In genomic region chr5:44001675-44002380, GRCh38 we compare ENCODE assay signal across 22 cellular contexts.
DNase-seq lines count a peak whose midpoint lies in the region; ATAC-seq, FAIRE-seq and TF ChIP-seq lines count a peak whose summit lies in the region.
"Had no signal": no experiment of that assay in that cellular context is flagged by ENCODE, and none has a peak within 500 bp of the region (broad histone marks: within the 10 kb centered on the region; RNA-seq: fewer than 3 reads in every experiment).

No MANE protein-coding gene starts in this region.

- POLR2A ChIA-PET in A549 (lab: Yijun Ruan, JAX) (no interaction called here), IMR-90 (lab: Charles Lee; ENCODE audit: unreplicated experiment) (no interaction called here)

- H3K79me1 ChIP-seq in IMR-90 (ENCODE audit: low read depth in 1 of 2, low read length in 2 of 2) = no peaks in the 10 kb centered on the region

- no peaks in the 10 kb centered on the region for H3K27me3 ChIP-seq in IMR-90 (ENCODE audit: control insufficient read depth, insufficient read depth, low read length)
- H3K27me3 ChIP-seq in neural progenitor cell = no peaks in the 10 kb centered on the region
- H3K27me3 ChIP-seq in aorta (ENCODE audit: control insufficient read depth in 1 of 2, insufficient read depth in 2 of 2, low read length in 1 of 2) = no peaks in the 10 kb centered on the region

- peak overlapping the region; percentile 74 for H3K4ac ChIP-seq in IMR-90 (ENCODE audit: low read depth, low read length)

- H3K4me1 ChIP-seq in A549 (peaks cover 14% of the 10 kb centered on the region; the same call in 2 of the 3 replicates), IMR-90 (ENCODE audit: control insufficient read depth, insufficient read depth, low read length) (peaks cover 10% of the 10 kb centered on the region; the same call in 1 of the 2 replicates), neural progenitor cell (peaks cover 29% of the 10 kb centered on the region), aorta (ENCODE audit: control insufficient read depth in 1 of 2, insufficient read depth in 2 of 2, low read length in 2 of 2) (no peaks in the 10 kb centered on the region)

- peak overlapping the region; percentile 75; the same call in 1 of the 2 replicates for H4K91ac ChIP-seq in IMR-90 (ENCODE audit: insufficient read depth, low read depth, low read length)

- H2AFZ ChIP-seq in IMR-90 (replicated peaks; ENCODE audit: low read length, poor library complexity) = no peak overlapping the region
- H2AFZ ChIP-seq in neural progenitor cell (replicated peaks) = peak overlapping the region; percentile 2
- H2AFZ ChIP-seq: GM23248 had no signal

- H4K20me1 ChIP-seq in IMR-90 (ENCODE audit: insufficient read depth, low read length) (no peaks in the 10 kb centered on the region), neural progenitor cell (ENCODE audit: low read depth) (no peaks in the 10 kb centered on the region)

- ATAC-seq in A549 (0 out of 6 replicates have a peak, but pooled peaks of 1 of the 2 experiments have one; percentile 15), IMR-90 (ENCODE audit: low read depth) (peak; percentile 58), GM18502 (IDR thresholded peaks at IDR 0.05; ENCODE audit: poor library complexity, unreplicated experiment) (no peak), aorta (ENCODE audit: low FRiP score) (no peak)
- ATAC-seq: K562 had no signal

- H2BK15ac ChIP-seq in IMR-90 (ENCODE audit: low read depth, low read length) = peak overlapping the region; percentile 33; the same call in 2 of the 3 replicates

- no peaks in the 10 kb centered on the region for H3K36me3 ChIP-seq in IMR-90 (ENCODE audit: control insufficient read depth, insufficient read depth, low read length)
- no peaks in the 10 kb centered on the region for H3K36me3 ChIP-seq in neural progenitor cell
- H3K36me3 ChIP-seq in aorta (ENCODE audit: control insufficient read depth in 1 of 2, insufficient read depth in 2 of 2, low read length in 1 of 2) = no peaks in the 10 kb centered on the region

- H3K4me2 ChIP-seq in A549 = peak overlapping the region; percentile 26; the same call in 2 of the 3 replicates
- peak overlapping the region; percentile 7 for H3K4me2 ChIP-seq in IMR-90 (ENCODE audit: low read depth, low read length)
- H3K4me2 ChIP-seq in neural progenitor cell = no peak overlapping the region

- H3K4me3 ChIP-seq in A549 = no peak overlapping the region
- no peak overlapping the region for H3K4me3 ChIP-seq in IMR-90 (ENCODE audit: insufficient read depth, low read depth, low read length)
- H3K4me3 ChIP-seq in neural progenitor cell = no peak overlapping the region
- no peak overlapping the region for H3K4me3 ChIP-seq in aorta (ENCODE audit: low read length in 2 of 2)
- H3K4me3 ChIP-seq: GM23248, K562 had no signal

- H3K9me3 ChIP-seq in A549 (no peaks in the 10 kb centered on the region), IMR-90 (ENCODE audit: control insufficient read depth, insufficient read depth, low read length) (peaks cover 2% of the 10 kb centered on the region; the same call in 1 of the 2 replicates), neural progenitor cell (ENCODE audit: low read depth) (no peaks in the 10 kb centered on the region), aorta (ENCODE audit: control insufficient read depth, low read length) (no peaks in the 10 kb centered on the region)

- CTCF ChIA-PET in A549 (lab: Yijun Ruan, JAX) = no interaction called here
- CTCF ChIA-PET in IMR-90 (lab: Yijun Ruan, JAX) = no interaction called here

- no peaks in the 10 kb centered on the region for H3K36me3 Mint-ChIP-seq in neural progenitor cell
- H3K36me3 Mint-ChIP-seq: CD4-positive, CD25-positive, alpha-beta regulatory T cell had no signal

- no peak overlapping the region for H3K4me3 Mint-ChIP-seq in neural progenitor cell
- H3K4me3 Mint-ChIP-seq: CD4-positive, CD25-positive, alpha-beta regulatory T cell had no signal

- peaks cover 7% of the 10 kb centered on the region for H3F3A ChIP-seq in neural progenitor cell (ENCODE audit: low read depth)

- TF ChIP-seq RAD21 in A549 (conservative IDR thresholded peaks at IDR 0.05 in 1 of 2, IDR thresholded peaks at IDR 0.05 in 1 of 2) (no peak), IMR-90 (IDR thresholded peaks at IDR 0.05; ENCODE audit: low read length) (no peak)

- DNase-seq in A549 (ENCODE audit: low read depth in 1 of 2, low spot score in 1 of 2) (no peak), IMR-90 (peak; percentile 1), fibroblast of gingiva (ENCODE audit: low read depth) (peak; percentile 60), neural progenitor cell (ENCODE audit: low spot score) (no peak), islet precursor cell (no peak), aorta (no peak), activated gamma-delta T cell (lab: John Stamatoyannopoulos, UW) (no peak)
- DNase-seq: AML-193; CD4-positive, CD25-positive, alpha-beta regulatory T cell; DMS79 treated with DMSO at 0.1 percent for 48 hours; NCI-H1092; NCI-H1694; NCI-H2107; NCI-H345; Right ventricle myocardium superior had no signal

- peak; percentile 74 for FAIRE-seq in A549 (lab: Jason Lieb, UNC)
- FAIRE-seq: A204.1, G401.6, GM12892, HTR-8/SVneo, K562 had no signal

- peak overlapping the region; percentile 75 for H3K14ac ChIP-seq in IMR-90 (replicated peaks; ENCODE audit: low read depth, low read length)

- 0 out of 2 replicates have a peak, but pooled peaks cover 3% of the 10 kb centered on the region for H3K9me1 ChIP-seq in IMR-90 (ENCODE audit: insufficient read depth, low read length)

- TF ChIP-seq CTCF in A549 (IDR thresholded peaks at IDR 0.05) = no peak
- no peak for TF ChIP-seq CTCF in IMR-90 (conservative IDR thresholded peaks at IDR 0.05; ENCODE audit: low read depth, low read length)
- no peak for TF ChIP-seq CTCF in neural progenitor cell (IDR thresholded peaks at IDR 0.05)

- TF ChIP-seq EP300 in A549 (IDR thresholded peaks at IDR 0.05) = no peak

- peaks cover 19% of the 10 kb centered on the region for H3K4me1 Mint-ChIP-seq in neural progenitor cell
- H3K4me1 Mint-ChIP-seq: CD4-positive, CD25-positive, alpha-beta regulatory T cell had no signal

- peak overlapping the region; percentile 84 for H4K5ac ChIP-seq in IMR-90 (ENCODE audit: low read depth, low read length)

- H3K79me2 ChIP-seq in neural progenitor cell (ENCODE audit: low read depth) = no peaks in the 10 kb centered on the region

- H3K56ac ChIP-seq in IMR-90 (ENCODE audit: extremely low read depth, insufficient read depth, low read length) = peak overlapping the region; percentile 50; the same call in 1 of the 2 replicates

- peak overlapping the region; percentile 83 for H2BK20ac ChIP-seq in IMR-90 (ENCODE audit: low read depth, low read length)

- H2AK5ac ChIP-seq in IMR-90 (ENCODE audit: low read depth, low read length) = peak overlapping the region; percentile 42; the same call in 1 of the 2 replicates

- H3K27ac ChIP-seq in A549 (no peak overlapping the region), IMR-90 (ENCODE audit: insufficient read depth, low read length) (peak overlapping the region; percentile 87; the same call in 1 of the 2 replicates), neural progenitor cell (no peak overlapping the region), aorta (ENCODE audit: low read depth in 1 of 2, low read length in 2 of 2) (no peak overlapping the region)
- H3K27ac ChIP-seq: GM23248 had no signal

- H2BK120ac ChIP-seq in IMR-90 (ENCODE audit: low read depth, low read length) = peak overlapping the region; percentile 85

- H2BK5ac ChIP-seq in IMR-90 (ENCODE audit: low read depth, low read length, poor library complexity, severe bottlenecking) = peak overlapping the region; percentile 41

- H3K9ac ChIP-seq in IMR-90 (ENCODE audit: low read depth, low read length) (0 out of 2 replicates have a peak overlapping the region, but pooled peaks have one; percentile 29), neural progenitor cell (no peak overlapping the region)
- H3K9ac ChIP-seq: GM23248 had no signal

- H3K23ac ChIP-seq in IMR-90 (ENCODE audit: low read depth, low read length) = peak overlapping the region; percentile 76

- H3K27me3 Mint-ChIP-seq in neural progenitor cell (ENCODE audit: insufficient read depth, low read depth) = no peaks in the 10 kb centered on the region
- H3K27me3 Mint-ChIP-seq: CD4-positive, CD25-positive, alpha-beta regulatory T cell had no signal

- no TSS peak for BruUV-seq in IMR-90 (replicated peaks; lab: Mats Ljungman, UMichigan)

- peak overlapping the region; percentile 61 for H3K18ac ChIP-seq in IMR-90 (ENCODE audit: low read depth, low read length)

- H3K27ac Mint-ChIP-seq in neural progenitor cell = no peak overlapping the region
- H3K27ac Mint-ChIP-seq: CD4-positive, CD25-positive, alpha-beta regulatory T cell had no signal

- 0% methylated on average over 2 of the region's 2 CpGs for whole genome bisulfite sequencing in A549 (ENCODE audit: missing lambda C conversion rate)
- no CpG with 5 or more reads among the region's 2 CpGs for WGBS in IMR-90 (ENCODE audit: extremely low coverage in 2 of 2, insufficient read length in 1 of 2), 2 experiments
- WGBS in aorta, 2 donors = 48 to 54% methylated on average over 2 of the region's 2 CpGs

- TF ChIP-seq POLR2A in A549 (IDR thresholded peaks at IDR 0.05; ENCODE audit: low read length) = no peak
- TF ChIP-seq POLR2A in IMR-90 (IDR thresholded peaks at IDR 0.05; ENCODE audit: low read depth, low read length) = no peak

- intact Hi-C loops in IMR-90 (cut with micrococcal nuclease) (no loop called here), aorta (cut with DNase I) (no loop called here)

- no peak overlapping the region for H2AK9ac ChIP-seq in IMR-90 (replicated peaks; ENCODE audit: low read depth, low read length, poor library complexity)

- peak overlapping the region in 1 of 2 experiments; percentile 44; a peak in 2 of 4 replicates for H4K8ac ChIP-seq in IMR-90 (ENCODE audit: low read depth in 2 of 2, low read length in 2 of 2)

- dilution Hi-C loops in IMR-90 (cut with HindIII; ENCODE audit: low sequenced_read_pairs, unreplicated experiment) = no loop called here

- in situ Hi-C loops in IMR-90 (cut with MboI; ENCODE audit: low sequenced_read_pairs) = no loop called here

- H3K9me3 Mint-ChIP-seq in neural progenitor cell = peaks cover 8% of the 10 kb centered on the region

TF ChIP-seq in A549, 52 proteins besides CTCF, POLR2A, EP300 and RAD21 (continues in another document):
- no peak for TF ChIP-seq TP53 (CRISPR knock-in tag; IDR thresholded peaks at IDR 0.05)
- no peak for TF ChIP-seq CHD2 (IDR thresholded peaks at IDR 0.05; ENCODE audit: low read length, partially characterized antibody)

TF ChIP-seq in IMR-90, 13 proteins besides CTCF, POLR2A, EP300 and RAD21 (continues in another document):
- TF ChIP-seq RCOR1 (IDR thresholded peaks at IDR 0.05; ENCODE audit: insufficient replicate concordance, low read length) (no peak), MXI1 (IDR thresholded peaks at IDR 0.05; ENCODE audit: borderline replicate concordance, low read depth, low read length) (no peak), USF2 (IDR thresholded peaks at IDR 0.05; ENCODE audit: low read depth, low read length) (no peak), MAZ (IDR thresholded peaks at IDR 0.05; ENCODE audit: borderline replicate concordance, low read depth, low read length) (no peak)

Comparison
In these comparisons a context has a peak if more than half of its experiments do, and no peak if none do; other contexts are left out.
1. DNase-seq: peak in IMR-90 (single experiment) and fibroblast of gingiva (single experiment); none in A549 (0 of 2), neural progenitor cell (single experiment), islet precursor cell (single experiment), aorta (0 of 2) and activated gamma-delta T cell (single experiment).